ENCODE assay signal across 23 cellular contexts in the genomic region with DNA sequence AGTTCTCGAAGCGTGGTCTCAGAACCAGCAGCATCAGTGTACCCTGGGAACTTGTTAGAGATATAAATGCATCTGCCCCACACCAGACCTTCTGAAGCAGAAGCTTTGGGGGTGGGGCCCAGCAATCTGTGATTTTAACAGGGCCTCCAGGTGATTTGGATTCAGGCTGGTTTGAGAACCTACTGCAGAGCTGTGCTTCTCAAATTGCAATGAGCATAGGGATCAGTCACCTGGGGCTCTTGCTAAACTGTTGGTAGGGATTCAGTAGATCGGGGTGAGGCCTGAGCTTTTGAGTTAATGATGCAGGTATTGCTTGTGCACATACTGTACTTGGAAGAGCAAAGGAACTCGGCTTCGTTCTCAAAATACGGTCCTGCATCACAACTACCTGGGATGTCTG.
"Had no signal": no experiment of that assay in that cellular context is flagged by ENCODE, and none has a peak within 500 bp of the region (broad histone marks: within the 10 kb centered on the region; RNA-seq: fewer than 3 reads in every experiment).

No MANE protein-coding gene starts in this region.

- ATAC-seq: K562, Panc1, PC-3 had no signal

- DNase-seq: Kasumi-1; MM.1S; NCI-H1092 treated with DMSO at 0.1 percent for 48 hours; NCI-H1436; NCI-H187 treated with DMSO at 0.1 percent for 48 hours; NCI-H2029 treated with DMSO at 0.1 percent for 48 hours; NCI-H226; NCI-H446; NCI-H510A; NCI-H524 treated with DMSO at 0.1 percent for 48 hours; NCI-H69; NCI-H774; NK-92 treated with Interleukin-12 subunit alpha and Interleukin-12 subunit beta, amount 100 ng/mL, for 24 hours; PC-3; SHP77; SW 1271 had no signal

- H3K27ac ChIP-seq: HL-60, KMS-11, RWPE1 had no signal

- H3K4me3 ChIP-seq: K562 had no signal

- H3K4me1 Mint-ChIP-seq: IgD-negative memory B cell had no signal

- H3K4me3 Mint-ChIP-seq: IgD-negative memory B cell had no signal

- H3K27ac Mint-ChIP-seq: IgD-negative memory B cell had no signal

- H3K9ac ChIP-seq: KMS-11, SK-N-SH had no signal

- H3K9me3 ChIP-seq: SK-N-SH had no signal

- H3K4me2 ChIP-seq: KMS-11, SK-N-SH had no signal
